ENCODE assay signal across 1 cellular context in the genomic region with DNA sequence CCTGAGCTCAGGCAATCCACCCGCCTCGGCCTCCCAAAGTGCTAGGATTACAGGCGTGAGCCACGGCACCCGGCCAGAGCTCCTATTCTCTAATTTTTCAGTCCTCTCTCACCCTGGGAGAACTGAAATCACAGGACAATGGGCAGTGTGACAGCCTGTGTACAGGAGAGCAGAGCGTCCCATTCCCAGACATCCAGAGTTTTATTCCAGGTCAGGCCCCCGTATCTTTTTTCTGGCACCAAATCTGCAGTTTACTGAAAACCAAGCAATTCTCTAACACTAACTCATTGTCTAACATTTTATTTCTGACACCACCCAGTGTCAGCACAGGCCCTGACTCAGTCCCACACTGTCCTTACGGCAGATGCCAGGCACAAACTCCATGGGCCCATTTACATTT.
A peak's percentile ranks its signal among the peaks of the same experiment; 100 is the strongest.
TF ChIP-seq lines count a peak whose summit lies in the region.

No MANE protein-coding gene starts in this region.

TF ChIP-seq in HepG2, 621 proteins besides CTCF, POLR2A, EP300 and RAD21:
- TF ChIP-seq, protein P1, sequence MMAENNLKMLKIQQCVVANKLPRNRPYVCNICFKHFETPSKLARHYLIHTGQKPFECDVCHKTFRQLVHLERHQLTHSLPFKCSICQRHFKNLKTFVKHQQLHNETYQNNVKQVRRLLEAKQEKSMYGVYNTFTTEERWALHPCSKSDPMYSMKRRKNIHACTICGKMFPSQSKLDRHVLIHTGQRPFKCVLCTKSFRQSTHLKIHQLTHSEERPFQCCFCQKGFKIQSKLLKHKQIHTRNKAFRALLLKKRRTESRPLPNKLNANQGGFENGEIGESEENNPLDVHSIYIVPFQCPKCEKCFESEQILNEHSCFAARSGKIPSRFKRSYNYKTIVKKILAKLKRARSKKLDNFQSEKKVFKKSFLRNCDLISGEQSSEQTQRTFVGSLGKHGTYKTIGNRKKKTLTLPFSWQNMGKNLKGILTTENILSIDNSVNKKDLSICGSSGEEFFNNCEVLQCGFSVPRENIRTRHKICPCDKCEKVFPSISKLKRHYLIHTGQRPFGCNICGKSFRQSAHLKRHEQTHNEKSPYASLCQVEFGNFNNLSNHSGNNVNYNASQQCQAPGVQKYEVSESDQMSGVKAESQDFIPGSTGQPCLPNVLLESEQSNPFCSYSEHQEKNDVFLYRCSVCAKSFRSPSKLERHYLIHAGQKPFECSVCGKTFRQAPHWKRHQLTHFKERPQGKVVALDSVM (CRISPR knock-in tag; IDR thresholded peaks at IDR 0.05): peak; percentile 4; the same call in 1 of the 2 replicates
- TF ChIP-seq, protein P2, sequence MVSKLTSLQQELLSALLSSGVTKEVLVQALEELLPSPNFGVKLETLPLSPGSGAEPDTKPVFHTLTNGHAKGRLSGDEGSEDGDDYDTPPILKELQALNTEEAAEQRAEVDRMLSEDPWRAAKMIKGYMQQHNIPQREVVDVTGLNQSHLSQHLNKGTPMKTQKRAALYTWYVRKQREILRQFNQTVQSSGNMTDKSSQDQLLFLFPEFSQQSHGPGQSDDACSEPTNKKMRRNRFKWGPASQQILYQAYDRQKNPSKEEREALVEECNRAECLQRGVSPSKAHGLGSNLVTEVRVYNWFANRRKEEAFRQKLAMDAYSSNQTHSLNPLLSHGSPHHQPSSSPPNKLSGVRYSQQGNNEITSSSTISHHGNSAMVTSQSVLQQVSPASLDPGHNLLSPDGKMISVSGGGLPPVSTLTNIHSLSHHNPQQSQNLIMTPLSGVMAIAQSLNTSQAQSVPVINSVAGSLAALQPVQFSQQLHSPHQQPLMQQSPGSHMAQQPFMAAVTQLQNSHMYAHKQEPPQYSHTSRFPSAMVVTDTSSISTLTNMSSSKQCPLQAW (CRISPR knock-in tag; IDR thresholded peaks at IDR 0.05): no peak
